ENCODE assay signal across 7 cellular contexts in genomic region chr14:106323970-106324369, GRCh38.
A peak's percentile ranks its signal among the peaks of the same experiment; 100 is the strongest.
DNase-seq lines count a peak whose midpoint lies in the region; ATAC-seq and TF ChIP-seq lines count a peak whose summit lies in the region.
"Not testable (repeated sequence)": the region's sequence is repeated elsewhere in the genome, so short reads cannot be mapped to it uniquely, and the experiment has no call there.

No MANE protein-coding gene starts in this region.

- H3K4me3 Mint-ChIP-seq in CD8-positive, alpha-beta T cell; activated naive CD4-positive, alpha-beta T cell treated with anti-CD3 and anti-CD28 coated beads, Interleukin-2, amount 10 ng/mL, durations not matched to agents 7 days and 5 days; naive thymus-derived CD4-positive, alpha-beta T cell: not testable (repeated sequence)

- H3K36me3 Mint-ChIP-seq in CD8-positive, alpha-beta T cell; activated naive CD4-positive, alpha-beta T cell treated with anti-CD3 and anti-CD28 coated beads, Interleukin-2, amount 10 ng/mL, durations not matched to agents 7 days and 5 days; naive thymus-derived CD4-positive, alpha-beta T cell: not testable (repeated sequence)

- POLR2A ChIA-PET in CD8-positive, alpha-beta T cell (lab: Charles Lee); naive thymus-derived CD4-positive, alpha-beta T cell (lab: Charles Lee): not testable (repeated sequence)

- CTCF ChIA-PET in CD8-positive, alpha-beta T cell (lab: Charles Lee); activated naive CD4-positive, alpha-beta T cell treated with anti-CD3 and anti-CD28 coated beads, Interleukin-2, amount 10 ng/mL, durations not matched to agents 7 days and 5 days (lab: Charles Lee); naive thymus-derived CD4-positive, alpha-beta T cell (lab: Charles Lee): not testable (repeated sequence)

- TF ChIP-seq CTCF in CD8-positive, alpha-beta T cell (IDR thresholded peaks at IDR 0.05), result not testable (repeated sequence)
- TF ChIP-seq CTCF in GM12872 (IDR thresholded peaks at IDR 0.05; ENCODE audit: insufficient read depth, low read depth, low read length), result peak; percentile 20; the same call in 1 of the 3 replicates

- not testable (repeated sequence) for H3K27me3 ChIP-seq in CD8-positive, alpha-beta T cell (ENCODE audit: insufficient read depth, low read length); naive thymus-derived CD4-positive, alpha-beta T cell (ENCODE audit: control insufficient read depth in 2 of 2, insufficient read depth in 2 of 2, low read length in 2 of 2)

- H3K27me3 Mint-ChIP-seq in CD8-positive, alpha-beta T cell (ENCODE audit: low read depth), result not testable (repeated sequence)
- peaks cover 51% of the 10 kb centered on the region for H3K27me3 Mint-ChIP-seq in activated naive CD4-positive, alpha-beta T cell treated with anti-CD3 and anti-CD28 coated beads, Interleukin-2, amount 10 ng/mL, durations not matched to agents 7 days and 5 days
- peaks cover 0 to 24% (median 19%) of the 10 kb centered on the region in 5 donors for H3K27me3 Mint-ChIP-seq in naive thymus-derived CD4-positive, alpha-beta T cell

- H3K4me3 ChIP-seq in CD8-positive, alpha-beta T cell (ENCODE audit: low read depth, low read length); naive thymus-derived CD4-positive, alpha-beta T cell (ENCODE audit: low read length): not testable (repeated sequence)

- not testable (repeated sequence) for H3K4me1 ChIP-seq in CD8-positive, alpha-beta T cell (ENCODE audit: insufficient read depth, low read length); naive thymus-derived CD4-positive, alpha-beta T cell (ENCODE audit: control insufficient read depth in 2 of 2, insufficient read depth in 2 of 2, low read length in 2 of 2)

- DNase-seq in CD8-positive, alpha-beta T cell, result peak in 5 of 7 experiments; percentile 16 to 38 (median 23)
- peak; percentile 29 for DNase-seq in NCI-H69 (lab: John Stamatoyannopoulos, UW)
- peak; percentile 50 to 54 for DNase-seq in activated CD4-positive, alpha-beta T cell treated with anti-CD3 and anti-CD28 coated beads, Interleukin-2, amount 50 U/mL, for 48 hours
- peak; percentile 43 for DNase-seq in activated naive CD4-positive, alpha-beta T cell treated with anti-CD3 and anti-CD28 coated beads, Interleukin-2, amount 10 ng/mL, durations not matched to agents 7 days and 5 days
- DNase-seq in naive thymus-derived CD4-positive, alpha-beta T cell, result peak in 2 of 9 donors; percentile 15 to 29
- peak; percentile 49 for DNase-seq in stimulated activated CD4-positive, alpha-beta T cell treated with anti-CD3 and anti-CD28 coated beads, Interleukin-4, amount 100 ng/mL, for 24 hours

- not testable (repeated sequence) for H3K27ac ChIP-seq in CD8-positive, alpha-beta T cell (ENCODE audit: low read depth, low read length); naive thymus-derived CD4-positive, alpha-beta T cell (ENCODE audit: low read depth, low read length)

- not testable (repeated sequence) for H3K27ac Mint-ChIP-seq in CD8-positive, alpha-beta T cell; activated naive CD4-positive, alpha-beta T cell treated with anti-CD3 and anti-CD28 coated beads, Interleukin-2, amount 10 ng/mL, durations not matched to agents 7 days and 5 days; naive thymus-derived CD4-positive, alpha-beta T cell

- not testable (repeated sequence) for H3K4me1 Mint-ChIP-seq in CD8-positive, alpha-beta T cell (ENCODE audit: low read depth); activated naive CD4-positive, alpha-beta T cell treated with anti-CD3 and anti-CD28 coated beads, Interleukin-2, amount 10 ng/mL, durations not matched to agents 7 days and 5 days; naive thymus-derived CD4-positive, alpha-beta T cell

- intact Hi-C loops in CD8-positive, alpha-beta T cell (cut with DNase I, micrococcal nuclease); naive thymus-derived CD4-positive, alpha-beta T cell (cut with micrococcal nuclease): not testable (repeated sequence)

- H3K9me3 ChIP-seq in CD8-positive, alpha-beta T cell (ENCODE audit: low read length); naive thymus-derived CD4-positive, alpha-beta T cell (ENCODE audit: control insufficient read depth in 2 of 3, low read length in 3 of 3): not testable (repeated sequence)

- H3K9me3 Mint-ChIP-seq in CD8-positive, alpha-beta T cell; activated naive CD4-positive, alpha-beta T cell treated with anti-CD3 and anti-CD28 coated beads, Interleukin-2, amount 10 ng/mL, durations not matched to agents 7 days and 5 days; naive thymus-derived CD4-positive, alpha-beta T cell: not testable (repeated sequence)

- H3K36me3 ChIP-seq in CD8-positive, alpha-beta T cell (ENCODE audit: insufficient read depth, low read length); naive thymus-derived CD4-positive, alpha-beta T cell (ENCODE audit: control insufficient read depth in 2 of 3, insufficient read depth in 3 of 3, low read length in 3 of 3): not testable (repeated sequence)

- ATAC-seq in CD8-positive, alpha-beta T cell, result not testable (repeated sequence)
- peak; percentile 50 for ATAC-seq in naive thymus-derived CD4-positive, alpha-beta T cell
